In the genomic region with DNA sequence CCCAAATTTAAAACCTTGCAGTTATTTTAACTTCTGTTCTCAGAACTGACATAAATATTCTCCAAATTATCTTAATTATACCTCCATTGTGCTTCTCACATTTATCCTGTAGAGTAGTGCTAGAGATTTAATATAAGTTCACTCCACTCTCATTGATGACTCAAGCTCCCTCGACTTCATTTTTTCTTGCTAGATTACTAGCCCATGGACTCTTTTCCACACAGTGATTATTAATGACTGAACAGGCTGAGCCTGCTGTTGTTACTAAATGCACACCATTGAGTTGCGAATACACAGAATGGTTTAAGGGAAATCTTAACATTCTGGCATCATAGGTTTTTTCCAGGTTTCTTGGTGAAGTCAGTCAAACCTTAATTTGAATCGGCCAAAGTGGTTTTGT, we compare ENCODE assay signal across 19 cellular contexts.
DNase-seq lines count a peak whose midpoint lies in the region; ATAC-seq, FAIRE-seq and TF ChIP-seq lines count a peak whose summit lies in the region.
"Had no signal": no experiment of that assay in that cellular context is flagged by ENCODE, and none has a peak within 500 bp of the region (broad histone marks: within the 10 kb centered on the region; RNA-seq: fewer than 3 reads in every experiment).

No MANE protein-coding gene starts in this region.

- H3K23ac ChIP-seq in IMR-90 (ENCODE audit: low read depth, low read length), result no peak overlapping the region

- no peak overlapping the region for H2AK9ac ChIP-seq in IMR-90 (replicated peaks; ENCODE audit: low read depth, low read length, poor library complexity)

- H3K27me3 ChIP-seq in DND-41 (ENCODE audit: insufficient read depth, low read length, poor library complexity) (no peaks in the 10 kb centered on the region), IMR-90 (ENCODE audit: control insufficient read depth, insufficient read depth, low read length) (no peaks in the 10 kb centered on the region), brain microvascular endothelial cell (replicated peaks) (no peaks in the 10 kb centered on the region)

- no peak for FAIRE-seq in GM12891 (lab: Jason Lieb, UNC)

- H3K9me3 ChIP-seq in DND-41 (ENCODE audit: insufficient read depth, low read length, severe bottlenecking), result no peaks in the 10 kb centered on the region
- no peaks in the 10 kb centered on the region for H3K9me3 ChIP-seq in IMR-90 (ENCODE audit: control insufficient read depth, insufficient read depth, low read length)
- no peaks in the 10 kb centered on the region for H3K9me3 ChIP-seq in mesodermal cell (ENCODE audit: control insufficient read depth, low read length)

- H3K9ac ChIP-seq in DND-41 (ENCODE audit: low read depth, low read length) (no peak overlapping the region), IMR-90 (ENCODE audit: low read depth, low read length) (no peak overlapping the region)
- H3K9ac ChIP-seq: KMS-11 had no signal

- TF ChIP-seq POLR2A in IMR-90 (IDR thresholded peaks at IDR 0.05; ENCODE audit: low read depth, low read length), result no peak
- TF ChIP-seq POLR2A in GM12891 (IDR thresholded peaks at IDR 0.05; ENCODE audit: low read depth, low read length), result no peak

- no peak overlapping the region for H2BK5ac ChIP-seq in IMR-90 (ENCODE audit: low read depth, low read length, poor library complexity, severe bottlenecking)

- no CpG with 5 or more reads among the region's 3 CpGs for WGBS in IMR-90 (ENCODE audit: extremely low coverage in 2 of 2, insufficient read length in 1 of 2), 2 experiments
- WGBS in mesodermal cell (ENCODE audit: insufficient coverage in 2 of 2), 2 experiments, result 100% methylated on average over 1 of the region's 3 CpGs

- ATAC-seq in DND-41 (ENCODE audit: insufficient read depth, low read depth), result no peak
- no peak for ATAC-seq in IMR-90 (ENCODE audit: low read depth)

- peak overlapping the region; percentile 32; the same call in 1 of the 2 replicates for H2BK120ac ChIP-seq in IMR-90 (ENCODE audit: low read depth, low read length)

- H3K4me3 ChIP-seq in DND-41 (ENCODE audit: low read depth in 1 of 2, low read length in 2 of 2) (no peak overlapping the region), IMR-90 (ENCODE audit: insufficient read depth, low read depth, low read length) (no peak overlapping the region), brain microvascular endothelial cell (ENCODE audit: low read depth, low read length) (no peak overlapping the region), mesodermal cell (ENCODE audit: extremely low read depth, insufficient read depth, low read length, poor library complexity, severe bottlenecking) (no peak overlapping the region)

- H2BK15ac ChIP-seq in IMR-90 (ENCODE audit: low read depth, low read length), result 0 out of 3 replicates have a peak overlapping the region, but pooled peaks have one; percentile 17

- no peak overlapping the region for H4K91ac ChIP-seq in IMR-90 (ENCODE audit: insufficient read depth, low read depth, low read length)

- H3K27ac ChIP-seq in DND-41 (ENCODE audit: low read length) (peak overlapping the region; percentile 54; the same call in 1 of the 2 replicates), IMR-90 (ENCODE audit: insufficient read depth, low read length) (no peak overlapping the region), brain microvascular endothelial cell (peak overlapping the region; percentile 67), mesodermal cell (ENCODE audit: low read depth, low read length, severe bottlenecking) (peak overlapping the region; percentile 36)
- H3K27ac ChIP-seq: KMS-11 had no signal

- H3K9me1 ChIP-seq in IMR-90 (ENCODE audit: insufficient read depth, low read length), result no peaks in the 10 kb centered on the region

- no peak overlapping the region for H2AFZ ChIP-seq in DND-41 (ENCODE audit: low read depth, low read length)
- no peak overlapping the region for H2AFZ ChIP-seq in IMR-90 (replicated peaks; ENCODE audit: low read length, poor library complexity)

- no peak for DNase-seq in DND-41
- DNase-seq in IMR-90, result peak; percentile 57
- DNase-seq in brain microvascular endothelial cell, result peak; percentile 18
- DNase-seq in ecto neural progenitor cell (ENCODE audit: low spot score), result no peak
- no peak for DNase-seq in GM12891 (ENCODE audit: insufficient read length, low spot score)
- no peak for DNase-seq in DMS 273 (lab: John Stamatoyannopoulos, UW; ENCODE audit: unreplicated experiment)
- DNase-seq in NCI-H1092 treated with DMSO at 0.1 percent for 48 hours (lab: John Stamatoyannopoulos, UW), result no peak
- DNase-seq: ACHN; CD4-positive, alpha-beta memory T cell; H9; NCI-H1092; NCI-H1694; NCI-H2107; NCI-H226; NCI-H526; OCI-M1; Right ventricle myocardium superior had no signal

- H4K20me1 ChIP-seq in DND-41 (ENCODE audit: insufficient read depth, low read length), result no peaks in the 10 kb centered on the region
- H4K20me1 ChIP-seq in IMR-90 (ENCODE audit: insufficient read depth, low read length), result no peaks in the 10 kb centered on the region

- in situ Hi-C loops in IMR-90 (cut with MboI; ENCODE audit: low sequenced_read_pairs), result no loop called here
- in situ Hi-C loops in brain microvascular endothelial cell (cut with HindIII; ENCODE audit: low pct_ligation_motif_present, low sequenced_read_pairs), result no loop called here

- POLR2A ChIA-PET in IMR-90 (lab: Charles Lee; ENCODE audit: unreplicated experiment), result no interaction called here

- H2AK5ac ChIP-seq in IMR-90 (ENCODE audit: low read depth, low read length), result no peak overlapping the region

- no peak overlapping the region for H3K56ac ChIP-seq in IMR-90 (ENCODE audit: extremely low read depth, insufficient read depth, low read length)

- TF ChIP-seq CTCF in DND-41 (IDR thresholded peaks at IDR 0.05; ENCODE audit: borderline replicate concordance, extremely low read depth, low read length, poor library complexity, severe bottlenecking) (no peak), IMR-90 (conservative IDR thresholded peaks at IDR 0.05; ENCODE audit: low read depth, low read length) (no peak), brain microvascular endothelial cell (IDR thresholded peaks at IDR 0.05; ENCODE audit: low read depth, low read length, missing control alignments) (no peak)

- no peak overlapping the region for H4K8ac ChIP-seq in IMR-90 (ENCODE audit: low read depth in 2 of 2, low read length in 2 of 2)

- no peak for TF ChIP-seq RAD21 in IMR-90 (IDR thresholded peaks at IDR 0.05; ENCODE audit: low read length)

- H3K18ac ChIP-seq in IMR-90 (ENCODE audit: low read depth, low read length), result no peak overlapping the region

- H3K4ac ChIP-seq in IMR-90 (ENCODE audit: low read depth, low read length), result no peak overlapping the region

- H3K4me2 ChIP-seq in DND-41 (ENCODE audit: insufficient read depth, low read length), result no peak overlapping the region
- H3K4me2 ChIP-seq in IMR-90 (ENCODE audit: low read depth, low read length), result no peak overlapping the region
- H3K4me2 ChIP-seq: KMS-11 had no signal

- H3K36me3 ChIP-seq in DND-41 (ENCODE audit: insufficient read depth, low read length) (no peaks in the 10 kb centered on the region), IMR-90 (ENCODE audit: control insufficient read depth, insufficient read depth, low read length) (no peaks in the 10 kb centered on the region), brain microvascular endothelial cell (replicated peaks) (no peaks in the 10 kb centered on the region), mesodermal cell (ENCODE audit: control insufficient read depth, insufficient read depth, low read length) (no peaks in the 10 kb centered on the region)

- H3K79me2 ChIP-seq in DND-41 (ENCODE audit: insufficient read depth, low read length), result no peaks in the 10 kb centered on the region

- H3K4me1 ChIP-seq in DND-41 (ENCODE audit: insufficient read depth, low read length) (peaks cover 45% of the 10 kb centered on the region), IMR-90 (ENCODE audit: control insufficient read depth, insufficient read depth, low read length) (peaks cover 4% of the 10 kb centered on the region; the same call in 1 of the 2 replicates), mesodermal cell (ENCODE audit: control insufficient read depth, insufficient read depth, low read length, poor library complexity, severe bottlenecking) (peaks cover 4% of the 10 kb centered on the region)

- dilution Hi-C loops in IMR-90 (cut with HindIII; ENCODE audit: low sequenced_read_pairs, unreplicated experiment), result no loop called here

- peak overlapping the region; percentile 37; the same call in 1 of the 2 replicates for H2BK20ac ChIP-seq in IMR-90 (ENCODE audit: low read depth, low read length)

- H3K79me1 ChIP-seq in IMR-90 (ENCODE audit: low read depth in 1 of 2, low read length in 2 of 2), result no peaks in the 10 kb centered on the region

- CTCF ChIA-PET in IMR-90 (lab: Yijun Ruan, JAX), result interaction anchor here (0.6 to 1.4 kb wide), 3 partner anchors 10 to 346 kb away, joined by 3 to 6 read pairs (median 3); no protein-coding TSS in a partner anchor

- H4K5ac ChIP-seq in IMR-90 (ENCODE audit: low read depth, low read length), result no peak overlapping the region

- BruUV-seq in IMR-90 (replicated peaks; lab: Mats Ljungman, UMichigan), result no TSS peak

- H3K14ac ChIP-seq in IMR-90 (replicated peaks; ENCODE audit: low read depth, low read length), result no peak overlapping the region

- intact Hi-C loops in IMR-90 (cut with micrococcal nuclease), result no loop called here

TF ChIP-seq in IMR-90, 13 proteins besides CTCF, POLR2A, EP300 and RAD21 (continues in another document):
- TF ChIP-seq MAFK (IDR thresholded peaks at IDR 0.05; ENCODE audit: low read depth, low read length) (no peak), MXI1 (IDR thresholded peaks at IDR 0.05; ENCODE audit: borderline replicate concordance, low read depth, low read length) (no peak), MAZ (IDR thresholded peaks at IDR 0.05; ENCODE audit: borderline replicate concordance, low read depth, low read length) (no peak), RFX5 (IDR thresholded peaks at IDR 0.05; ENCODE audit: low read depth, low read length) (no peak)

TF ChIP-seq in GM12891, 5 proteins besides CTCF, POLR2A, EP300 and RAD21:
- TF ChIP-seq SPI1 (IDR thresholded peaks at IDR 0.05; ENCODE audit: low read depth, low read length) (no peak), POLR2AphosphoS5 (IDR thresholded peaks at IDR 0.05; ENCODE audit: low read depth, low read length) (no peak), PAX5 (IDR thresholded peaks at IDR 0.05; ENCODE audit: insufficient read depth, low read length, severe bottlenecking) (no peak), TAF1 (IDR thresholded peaks at IDR 0.05; ENCODE audit: low read depth, low read length) (no peak), POU2F2 (IDR thresholded peaks at IDR 0.05; ENCODE audit: low read depth, low read length) (no peak)

Comparison
In these comparisons a context has a peak if more than half of its experiments do, and no peak if none do; other contexts are left out.
1. DNase-seq: peak in IMR-90 (single experiment) and brain microvascular endothelial cell (single experiment); none in DND-41 (single experiment), ecto neural progenitor cell (single experiment), GM12891 (single experiment), DMS 273 (single experiment) and NCI-H1092 treated with DMSO at 0.1 percent for 48 hours (single experiment).